In genomic region chr9:113687680-113688371, GRCh38 we compare ENCODE assay signal across 12 cellular contexts.
DNase-seq lines count a peak whose midpoint lies in the region; ATAC-seq, FAIRE-seq and TF ChIP-seq lines count a peak whose summit lies in the region.
"Had no signal": no experiment of that assay in that cellular context is flagged by ENCODE, and none has a peak within 500 bp of the region (broad histone marks: within the 10 kb centered on the region; RNA-seq: fewer than 3 reads in every experiment).

No MANE protein-coding gene starts in this region.

- H3K4me3 ChIP-seq in astrocyte (ENCODE audit: insufficient read depth, low read depth, low read length) (no peak overlapping the region), skeletal muscle satellite cell (ENCODE audit: low read length) (no peak overlapping the region)

- TF ChIP-seq CTCF in astrocyte (IDR thresholded peaks at IDR 0.05; ENCODE audit: insufficient read depth, low read depth, low read length) = no peak

- peaks cover 54% of the 10 kb centered on the region for H3K27me3 Mint-ChIP-seq in astrocyte (ENCODE audit: low read depth, unreplicated experiment)

- peak; percentile 18 for ATAC-seq in left colon

- H3K79me2 ChIP-seq in astrocyte (ENCODE audit: insufficient read depth, low read length) = no peaks in the 10 kb centered on the region

- no peak overlapping the region for H3K27ac Mint-ChIP-seq in astrocyte (ENCODE audit: unreplicated experiment)

- H2AFZ ChIP-seq in astrocyte (ENCODE audit: low read depth, low read length) = no peak overlapping the region

- FAIRE-seq in astrocyte (lab: Jason Lieb, UNC) = no peak

- H3K9me3 ChIP-seq in astrocyte (ENCODE audit: insufficient read depth, low read depth, low read length) = no peaks in the 10 kb centered on the region
- no peaks in the 10 kb centered on the region for H3K9me3 ChIP-seq in skeletal muscle satellite cell (replicated peaks; ENCODE audit: low read length)
- H3K9me3 ChIP-seq: heart left ventricle, Peyer's patch had no signal

- H3K4me1 ChIP-seq in astrocyte (ENCODE audit: insufficient read depth, low read length) (no peaks in the 10 kb centered on the region), skeletal muscle satellite cell (ENCODE audit: control insufficient read depth, insufficient read depth, low read length) (peaks cover 4% of the 10 kb centered on the region)

- intact Hi-C loops in left colon (cut with DNase I, micrococcal nuclease) = no loop called here

- peaks cover 2% of the 10 kb centered on the region for H3K9me3 Mint-ChIP-seq in astrocyte (ENCODE audit: unreplicated experiment)

- no peak overlapping the region for H3K4me3 Mint-ChIP-seq in astrocyte (ENCODE audit: unreplicated experiment)

- H3K9ac ChIP-seq in astrocyte (ENCODE audit: low read length) (no peak overlapping the region), skeletal muscle satellite cell (ENCODE audit: low read depth, low read length) (no peak overlapping the region)

- H3K27me3 ChIP-seq in astrocyte (ENCODE audit: insufficient read depth, low read length) (peaks cover 17% of the 10 kb centered on the region), skeletal muscle satellite cell (ENCODE audit: control insufficient read depth, insufficient read depth, low read length) (peaks cover 55% of the 10 kb centered on the region)

- no peaks in the 10 kb centered on the region for H4K20me1 ChIP-seq in astrocyte (ENCODE audit: insufficient read depth, low read length)

- peak; percentile 80 for DNase-seq in DMS53 (lab: John Stamatoyannopoulos, UW)
- no peak for DNase-seq in DMS53 treated with DMSO at 0.1 percent for 48 hours (lab: John Stamatoyannopoulos, UW; ENCODE audit: unreplicated experiment)
- DNase-seq in astrocyte (ENCODE audit: low read depth) = no peak
- no peak for DNase-seq in left colon
- DNase-seq in globus pallidus (ENCODE audit: low spot score) = no peak
- no peak for DNase-seq in T-helper 1 cell
- DNase-seq in NCI-H2107 (lab: John Stamatoyannopoulos, UW) = no peak
- DNase-seq: cortex of kidney, heart left ventricle, MV-4-11, Peyer's patch had no signal

- no peak overlapping the region for H3K27ac ChIP-seq in astrocyte (ENCODE audit: low read depth, low read length)
- H3K27ac ChIP-seq: heart left ventricle, Peyer's patch had no signal

- H3K4me2 ChIP-seq in astrocyte (ENCODE audit: low read length) (peak overlapping the region; percentile 68), skeletal muscle satellite cell (ENCODE audit: low read length) (peak overlapping the region; percentile 22)

- peaks cover 3% of the 10 kb centered on the region for H3K4me1 Mint-ChIP-seq in astrocyte (ENCODE audit: low read depth, unreplicated experiment)

- no peaks in the 10 kb centered on the region for H3K36me3 ChIP-seq in astrocyte (ENCODE audit: insufficient read depth, low read length)
- no peaks in the 10 kb centered on the region for H3K36me3 ChIP-seq in skeletal muscle satellite cell (ENCODE audit: insufficient read depth, low read length)
- H3K36me3 ChIP-seq: heart left ventricle, Peyer's patch had no signal

- H3K36me3 Mint-ChIP-seq in astrocyte (ENCODE audit: low read depth, unreplicated experiment) = peaks cover 2% of the 10 kb centered on the region
